In genomic region chr10:79446451-79447020, GRCh38 we compare ENCODE assay signal across 8 cellular contexts. TPM values are rescaled to one million over a fixed set of nuclear protein-coding genes. Genes with fewer than 3 reads are reported as not detected.
A peak's percentile ranks its signal among the peaks of the same experiment; 100 is the strongest.
DNase-seq lines count a peak whose midpoint lies in the region; TF ChIP-seq lines count a peak whose summit lies in the region.

No MANE protein-coding gene starts in this region.

- no peak overlapping the region for H2BK15ac ChIP-seq in mesendoderm (replicated peaks; ENCODE audit: low read depth)

- H3K27me3 Mint-ChIP-seq in T-helper 1 cell treated with Interleukin-12 subunit alpha and Interleukin-12 subunit beta and Interleukin-4 antibody, amounts not matched to agents 30 μg/mL and 1 μg/mL, for 36 hours (ENCODE audit: low read depth) = peaks cover 39% of the 10 kb centered on the region

- no peak overlapping the region for H2BK120ac ChIP-seq in mesendoderm (ENCODE audit: low read depth, low read length)

- no peak overlapping the region for H3K4ac ChIP-seq in mesendoderm (ENCODE audit: low read depth, low read length)

- no peak overlapping the region for H3K23ac ChIP-seq in mesendoderm (ENCODE audit: low read length)

- peak overlapping the region; percentile 22 to 97 (median 84) for H3K4me3 ChIP-seq in dorsolateral prefrontal cortex
- H3K4me3 ChIP-seq in mesendoderm (ENCODE audit: low read length) = no peak overlapping the region
- peak overlapping the region; percentile 7 to 80 (median 71) for H3K4me3 ChIP-seq in transverse colon

- intact Hi-C loops in dorsolateral prefrontal cortex (cut with DNase I) (loop anchor here in 1 of 2 donors (10.0 kb wide), 1 partner anchor 62 kb away; no protein-coding TSS in a partner anchor), transverse colon (cut with DNase I; ENCODE audit: low total_unique reads) (no loop called here)

- peak overlapping the region in 56 of 59 donors; percentile 12 to 99 (median 74) for H3K27ac ChIP-seq in dorsolateral prefrontal cortex
- H3K27ac ChIP-seq in mesendoderm (ENCODE audit: low read depth, low read length) = no peak overlapping the region
- H3K27ac ChIP-seq in transverse colon = peak overlapping the region; percentile 86 to 97 (median 94)

- peaks cover 16% of the 10 kb centered on the region for H3K4me1 Mint-ChIP-seq in T-helper 1 cell treated with Interleukin-12 subunit alpha and Interleukin-12 subunit beta and Interleukin-4 antibody, amounts not matched to agents 30 μg/mL and 1 μg/mL, for 36 hours (ENCODE audit: low read depth)

- no peaks in the 10 kb centered on the region for H3K9me3 Mint-ChIP-seq in T-helper 1 cell treated with Interleukin-12 subunit alpha and Interleukin-12 subunit beta and Interleukin-4 antibody, amounts not matched to agents 30 μg/mL and 1 μg/mL, for 36 hours

- H3K4me2 ChIP-seq in mesendoderm (ENCODE audit: low read length) = peak overlapping the region; percentile 59

- no peaks in the 10 kb centered on the region for H3K79me2 ChIP-seq in mesendoderm (ENCODE audit: control insufficient read depth, insufficient read depth, low read length)

- peak overlapping the region; percentile 5 for H3K4me3 Mint-ChIP-seq in T-helper 1 cell treated with Interleukin-12 subunit alpha and Interleukin-12 subunit beta and Interleukin-4 antibody, amounts not matched to agents 30 μg/mL and 1 μg/mL, for 36 hours

- H2AK5ac ChIP-seq in mesendoderm (ENCODE audit: low read length) = no peak overlapping the region

- no peak overlapping the region for H3K18ac ChIP-seq in mesendoderm (ENCODE audit: low read length)

- H3K27me3 ChIP-seq in dorsolateral prefrontal cortex = peaks cover 0 to 13% (median 0%) of the 10 kb centered on the region in 45 donors
- no peaks in the 10 kb centered on the region for H3K27me3 ChIP-seq in mesendoderm (ENCODE audit: insufficient read depth, low read length, poor library complexity)
- no peaks in the 10 kb centered on the region for H3K27me3 ChIP-seq in transverse colon

- H2BK5ac ChIP-seq in mesendoderm (ENCODE audit: low read length) = no peak overlapping the region

- H3K79me1 ChIP-seq in mesendoderm (ENCODE audit: low read length) = no peaks in the 10 kb centered on the region

- no peak overlapping the region for H4K5ac ChIP-seq in mesendoderm (ENCODE audit: low read length)

- H3K36me3 Mint-ChIP-seq in T-helper 1 cell treated with Interleukin-12 subunit alpha and Interleukin-12 subunit beta and Interleukin-4 antibody, amounts not matched to agents 30 μg/mL and 1 μg/mL, for 36 hours (ENCODE audit: low read depth) = no peaks in the 10 kb centered on the region

- no CpG with 5 or more reads among the region's 35 CpGs for WGBS in mesendoderm (ENCODE audit: extremely low coverage, insufficient coverage, low lambda C conversion rate)
- WGBS in transverse colon (ENCODE audit: low coverage in 1 of 2), 2 donors = 26% methylated on average over 28 of the region's 35 CpGs; no CpG with 5 or more reads in 1 of the 2 donors

- H4K8ac ChIP-seq in mesendoderm (ENCODE audit: low read depth, low read length) = no peak overlapping the region

- H3K27ac Mint-ChIP-seq in T-helper 1 cell treated with Interleukin-12 subunit alpha and Interleukin-12 subunit beta and Interleukin-4 antibody, amounts not matched to agents 30 μg/mL and 1 μg/mL, for 36 hours = no peak overlapping the region

- no peaks in the 10 kb centered on the region for H3K36me3 ChIP-seq in mesendoderm (ENCODE audit: control insufficient read depth, insufficient read depth, low read length)
- H3K36me3 ChIP-seq in transverse colon = no peaks in the 10 kb centered on the region

- DNase-seq in ELR (ENCODE audit: low read depth) (peak; percentile 54), dorsolateral prefrontal cortex (peak in 7 of 10 donors; percentile 34 to 66 (median 48)), mesendoderm (no peak), transverse colon (peak; percentile 58), NCI-H2029 (lab: John Stamatoyannopoulos, UW) (no peak), OCI-M2 (lab: John Stamatoyannopoulos, UW; ENCODE audit: unreplicated experiment) (no peak), NCI-H187 (lab: John Stamatoyannopoulos, UW) (no peak)

- H3K56ac ChIP-seq in mesendoderm (ENCODE audit: low read length) = peak overlapping the region; percentile 82

- TF ChIP-seq POLR2A in transverse colon (IDR thresholded peaks at IDR 0.05) = no peak

- H3K9ac ChIP-seq in mesendoderm (ENCODE audit: low read length) = peak overlapping the region; percentile 66

- in situ Hi-C loops in transverse colon (cut with MboI; ENCODE audit: low pct_ligation_motif_present in 1 of 4, low pct_unique_long_range_greater_than_20kb in 1 of 4, low sequenced_read_pairs in 3 of 4) = no loop called here

- TF ChIP-seq CTCF in dorsolateral prefrontal cortex (IDR thresholded peaks at IDR 0.05 in 54 of 56, conservative IDR thresholded peaks at IDR 0.05 in 2 of 56; ENCODE audit: low read depth in 1 of 56, partially characterized antibody in 56 of 56) (no peak), transverse colon (IDR thresholded peaks at IDR 0.05) (no peak)

- no peak for TF ChIP-seq EP300 in transverse colon (IDR thresholded peaks at IDR 0.05; ENCODE audit: low read depth)

- no peaks in the 10 kb centered on the region for H3K9me3 ChIP-seq in transverse colon

- H3K4me1 ChIP-seq in mesendoderm (ENCODE audit: control insufficient read depth, low read depth, low read length) = peaks cover 14% of the 10 kb centered on the region
- H3K4me1 ChIP-seq in transverse colon = peaks cover 4 to 44% (median 33%) of the 10 kb centered on the region in 4 donors

RNA-seq across cellular contexts. Expression of gene ZCCHC24, which starts 1.1 kb away (rescaled TPM):
- total RNA-seq in dorsolateral prefrontal cortex (100 to 1,000 TPM in 56 of 120 experiments, 10 to 100 TPM in 64; 46.7 to 245 (median 97.2) TPM), transverse colon (10 to 100 TPM; 15.6 to 41.1 (median 22.5) TPM)
- 4.7 TPM for polyA plus RNA-seq in mesendoderm (2013, experiment 1 of 2)
- 5.0 TPM for polyA plus RNA-seq in mesendoderm (2013, experiment 2 of 2)

Comparison
In these comparisons a context has a peak if more than half of its experiments do, and no peak if none do; other contexts are left out.
1. DNase-seq: peak in ELR (single experiment), dorsolateral prefrontal cortex (7 of 10) and transverse colon (single experiment); none in mesendoderm (single experiment), NCI-H2029 (single experiment), OCI-M2 (single experiment) and NCI-H187 (0 of 2).